ENCODE assay signal across 1 cellular context in the genomic region with DNA sequence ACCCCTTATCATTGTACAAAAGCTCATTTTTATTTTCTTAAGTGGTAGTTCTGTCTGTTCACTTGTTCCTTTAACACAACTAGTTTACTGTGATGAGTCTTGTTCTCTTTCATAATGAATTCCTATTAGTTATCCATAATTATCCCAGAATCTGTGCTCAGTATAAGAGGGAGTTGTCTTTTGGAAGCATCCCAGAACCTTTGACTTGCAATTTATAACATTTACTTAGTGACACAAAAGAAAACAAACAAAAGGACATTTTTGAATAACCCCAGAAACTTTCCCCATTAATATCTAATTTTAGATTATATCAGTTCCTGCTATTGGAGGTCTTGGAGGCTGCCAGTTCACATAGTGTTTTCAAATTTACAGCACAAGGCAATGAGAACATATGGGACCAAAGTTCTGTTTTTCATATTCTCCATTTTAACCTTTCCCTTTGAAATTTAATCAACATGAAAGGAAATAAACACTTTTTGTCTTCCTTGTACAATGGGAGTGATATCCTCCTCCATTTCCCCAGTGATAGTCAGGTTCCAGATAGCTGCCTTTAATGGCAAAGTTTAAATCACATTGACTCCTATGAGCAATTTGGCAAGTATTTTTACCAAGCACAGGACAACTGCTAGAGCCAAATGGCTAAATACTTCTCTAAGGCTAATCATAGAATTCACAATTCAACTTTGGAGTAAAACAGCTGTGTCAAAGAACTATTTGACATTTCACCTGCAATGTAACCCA.
TF ChIP-seq lines count a peak whose summit lies in the region.

No MANE protein-coding gene starts in this region.

TF ChIP-seq in HepG2, 621 proteins besides CTCF, POLR2A, EP300 and RAD21 (continued from another document):
- TF ChIP-seq, protein P1, sequence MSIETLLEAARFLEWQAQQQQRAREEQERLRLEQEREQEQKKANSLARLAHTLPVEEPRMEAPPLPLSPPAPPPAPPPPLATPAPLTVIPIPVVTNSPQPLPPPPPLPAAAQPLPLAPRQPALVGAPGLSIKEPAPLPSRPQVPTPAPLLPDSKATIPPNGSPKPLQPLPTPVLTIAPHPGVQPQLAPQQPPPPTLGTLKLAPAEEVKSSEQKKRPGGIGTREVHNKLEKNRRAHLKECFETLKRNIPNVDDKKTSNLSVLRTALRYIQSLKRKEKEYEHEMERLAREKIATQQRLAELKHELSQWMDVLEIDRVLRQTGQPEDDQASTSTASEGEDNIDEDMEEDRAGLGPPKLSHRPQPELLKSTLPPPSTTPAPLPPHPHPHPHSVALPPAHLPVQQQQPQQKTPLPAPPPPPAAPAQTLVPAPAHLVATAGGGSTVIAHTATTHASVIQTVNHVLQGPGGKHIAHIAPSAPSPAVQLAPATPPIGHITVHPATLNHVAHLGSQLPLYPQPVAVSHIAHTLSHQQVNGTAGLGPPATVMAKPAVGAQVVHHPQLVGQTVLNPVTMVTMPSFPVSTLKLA (IDR thresholded peaks at IDR 0.05): no peak
- no peak for TF ChIP-seq ZNF724P (CRISPR knock-in tag; IDR thresholded peaks at IDR 0.05; ENCODE audit: borderline replicate concordance)
- TF ChIP-seq JDP2 (CRISPR knock-in tag; IDR thresholded peaks at IDR 0.05; ENCODE audit: borderline replicate concordance): no peak
- no peak for TF ChIP-seq GMEB1 (CRISPR knock-in tag; IDR thresholded peaks at IDR 0.05; ENCODE audit: borderline replicate concordance)
- no peak for TF ChIP-seq DMAP1 (CRISPR knock-in tag; IDR thresholded peaks at IDR 0.05)
- no peak for TF ChIP-seq SPEN (CRISPR knock-in tag; IDR thresholded peaks at IDR 0.05; ENCODE audit: low read depth)
- no peak for TF ChIP-seq NR2F1 (CRISPR knock-in tag; IDR thresholded peaks at IDR 0.05)
- TF ChIP-seq PRMT3 (CRISPR knock-in tag; IDR thresholded peaks at IDR 0.05; ENCODE audit: borderline replicate concordance, low read depth): no peak
- TF ChIP-seq CENPX (CRISPR knock-in tag; IDR thresholded peaks at IDR 0.05): no peak
- no peak for TF ChIP-seq HNRNPUL1 (IDR thresholded peaks at IDR 0.05; ENCODE audit: low read depth, low read length)
- TF ChIP-seq RNF219 (CRISPR knock-in tag; IDR thresholded peaks at IDR 0.05): no peak
- TF ChIP-seq FOXA1 (IDR thresholded peaks at IDR 0.05): no peak
- TF ChIP-seq FOXA1 (CRISPR knock-in tag; IDR thresholded peaks at IDR 0.05): no peak
- TF ChIP-seq KDM1A (CRISPR knock-in tag; IDR thresholded peaks at IDR 0.05): no peak
- no peak for TF ChIP-seq HOXD1 (CRISPR knock-in tag; IDR thresholded peaks at IDR 0.05)
- no peak for TF ChIP-seq ZNF282 (IDR thresholded peaks at IDR 0.05; ENCODE audit: partially characterized antibody)
- no peak for TF ChIP-seq HNF1A (IDR thresholded peaks at IDR 0.05; ENCODE audit: low read depth)
- TF ChIP-seq HNF1A (CRISPR knock-in tag; IDR thresholded peaks at IDR 0.05; ENCODE audit: borderline replicate concordance): no peak
